1 cellular context compared by ENCODE assay signal in genomic region chr14:55899531-55899930, GRCh38.
TF ChIP-seq lines count a peak whose summit lies in the region.

No MANE protein-coding gene starts in this region.

TF ChIP-seq in IMR-90, 13 proteins besides CTCF, POLR2A, EP300 and RAD21 (continued from another document):
- TF ChIP-seq ELK1 (IDR thresholded peaks at IDR 0.05; ENCODE audit: borderline replicate concordance, low read depth, low read length) = no peak
- no peak for TF ChIP-seq SMC3 (IDR thresholded peaks at IDR 0.05; ENCODE audit: low read depth, low read length)
- no peak for TF ChIP-seq CHD1 (IDR thresholded peaks at IDR 0.05; ENCODE audit: low read depth, low read length)
